Comparison of ENCODE assay signal across 31 cellular contexts in the genomic region with DNA sequence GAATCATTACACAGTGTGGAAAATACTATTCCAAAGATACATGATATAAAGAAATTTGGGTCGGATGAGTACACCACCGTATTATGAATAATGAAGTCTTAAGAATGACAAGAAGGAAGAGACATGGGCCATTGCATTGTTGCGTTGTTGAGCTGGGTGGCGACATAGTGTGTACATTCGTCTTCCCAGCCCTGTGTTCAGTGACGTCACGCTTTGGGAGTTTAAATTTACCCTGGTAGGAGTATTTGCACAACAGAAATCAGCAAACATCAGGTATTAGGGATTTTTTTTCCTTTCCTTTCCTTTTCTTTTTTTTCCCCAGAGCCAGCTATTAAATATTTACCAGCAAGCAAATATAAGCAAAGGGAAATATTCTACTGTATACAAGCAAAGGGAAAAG.
"Had no signal": no experiment of that assay in that cellular context is flagged by ENCODE, and none has a peak within 500 bp of the region (broad histone marks: within the 10 kb centered on the region; RNA-seq: fewer than 3 reads in every experiment).

No MANE protein-coding gene starts in this region.

- H3K9me3 Mint-ChIP-seq: activated CD4-positive, alpha-beta T cell treated with anti-CD3 and anti-CD28 coated beads, Interleukin-2, amount 10 ng/mL, durations not matched to agents 24 days and 14 days had no signal

- H3K27me3 ChIP-seq: adrenal gland, body of pancreas, breast epithelium had no signal

- H3K9me3 ChIP-seq: adrenal gland had no signal

- H3K4me3 ChIP-seq: adrenal gland, body of pancreas, breast epithelium, K562 had no signal

- H3K27ac Mint-ChIP-seq: activated CD4-positive, alpha-beta T cell treated with anti-CD3 and anti-CD28 coated beads, Interleukin-2, amount 10 ng/mL, durations not matched to agents 24 days and 14 days; activated CD8-positive, alpha-beta T cell treated with anti-CD3 and anti-CD28 coated beads for 36 hours; activated naive CD4-positive, alpha-beta T cell treated with anti-CD3 and anti-CD28 coated beads, Interleukin-2, amount 50 U/mL, for 72 hours; activated T-cell treated with anti-CD3 and anti-CD28 coated beads, Interleukin-2, amount 50 U/mL, for 24 hours; activated T-helper 2 cell treated with anti-CD3 and anti-CD28 coated beads, Interferon-gamma antibody, Interleukin-2, Interleukin-4, amounts not matched to agents 10 μg/mL and 5 μg/mL and 100 μg/mL, durations not matched to agents 14 hours and 24 hours and 36 hours had no signal

- H3K36me3 Mint-ChIP-seq: activated naive CD4-positive, alpha-beta T cell treated with anti-CD3 and anti-CD28 coated beads, Interleukin-2, amount 50 U/mL, for 72 hours had no signal

- H3K27me3 Mint-ChIP-seq: activated CD4-positive, alpha-beta T cell treated with anti-CD3 and anti-CD28 coated beads, Interleukin-2, amount 10 ng/mL, durations not matched to agents 24 days and 14 days; activated CD8-positive, alpha-beta T cell treated with anti-CD3 and anti-CD28 coated beads for 36 hours; activated T-cell treated with anti-CD3 and anti-CD28 coated beads, Interleukin-2, amount 50 U/mL, for 24 hours had no signal

- H3K4me3 Mint-ChIP-seq: activated CD4-positive, alpha-beta T cell treated with anti-CD3 and anti-CD28 coated beads, Interleukin-2, amount 10 ng/mL, durations not matched to agents 24 days and 14 days; activated CD8-positive, alpha-beta T cell treated with anti-CD3 and anti-CD28 coated beads for 36 hours; activated T-cell treated with anti-CD3 and anti-CD28 coated beads, Interleukin-2, amount 50 U/mL, for 24 hours had no signal

- H3K27ac ChIP-seq: adrenal gland, body of pancreas, breast epithelium, RWPE1, WERI-Rb-1 had no signal

- ATAC-seq: activated CD8-positive, alpha-beta T cell treated with anti-CD3 and anti-CD28 coated beads for 36 hours; activated naive CD4-positive, alpha-beta T cell treated with anti-CD3 and anti-CD28 coated beads, Interleukin-2, amount 50 U/mL, for 72 hours; body of pancreas; K562; PC-3; Right ventricle myocardium inferior had no signal

- DNase-seq: activated CD4-positive, alpha-beta T cell treated with anti-CD3 and anti-CD28 coated beads for 1 hour; activated CD4-positive, alpha-beta T cell treated with anti-CD3 and anti-CD28 coated beads, Interleukin-2, amount 10 ng/mL, durations not matched to agents 24 days and 14 days; activated CD4-positive, alpha-beta T cell treated with anti-CD3 and anti-CD28 coated beads, Interleukin-2, amount 50 U/mL, for 4 hours; activated CD4-positive, CD25-positive, alpha-beta regulatory T cell; activated CD8-positive, alpha-beta T cell treated with anti-CD3 and anti-CD28 coated beads for 36 hours; activated gamma-delta T cell; activated naive CD4-positive, alpha-beta T cell treated with Interleukin-2 at 50 U/mL for 16 hours; activated T-cell treated with anti-CD3 and anti-CD28 coated beads, Interleukin-2, amount 50 U/mL, for 24 hours; adrenal gland; body of pancreas; NCI-H1105; NCI-H1417 treated with DMSO at 0.1 percent for 48 hours; NCI-H1694 treated with DMSO at 0.1 percent for 48 hours; NCI-H2029; NCI-H2107; NCI-H2171; NCI-H2227 treated with DMSO at 0.1 percent for 48 hours; NCI-H446; NCI-H510A treated with DMSO at 0.1 percent for 48 hours; NCI-H526 treated with DMSO at 0.1 percent for 48 hours; NK-92 treated with Interleukin-12 subunit alpha and Interleukin-12 subunit beta, amount 100 ng/mL, for 24 hours; PC-3; SIG-M5; T1000; WERI-Rb-1 had no signal

- H3K36me3 ChIP-seq: adrenal gland, breast epithelium, WERI-Rb-1 had no signal

- H3K4me1 Mint-ChIP-seq: activated CD4-positive, alpha-beta T cell treated with anti-CD3 and anti-CD28 coated beads, Interleukin-2, amount 10 ng/mL, durations not matched to agents 24 days and 14 days had no signal

- H3K4me1 ChIP-seq: adrenal gland, body of pancreas, breast epithelium had no signal
